Comparison of ENCODE assay signal across 20 cellular contexts in the genomic region with DNA sequence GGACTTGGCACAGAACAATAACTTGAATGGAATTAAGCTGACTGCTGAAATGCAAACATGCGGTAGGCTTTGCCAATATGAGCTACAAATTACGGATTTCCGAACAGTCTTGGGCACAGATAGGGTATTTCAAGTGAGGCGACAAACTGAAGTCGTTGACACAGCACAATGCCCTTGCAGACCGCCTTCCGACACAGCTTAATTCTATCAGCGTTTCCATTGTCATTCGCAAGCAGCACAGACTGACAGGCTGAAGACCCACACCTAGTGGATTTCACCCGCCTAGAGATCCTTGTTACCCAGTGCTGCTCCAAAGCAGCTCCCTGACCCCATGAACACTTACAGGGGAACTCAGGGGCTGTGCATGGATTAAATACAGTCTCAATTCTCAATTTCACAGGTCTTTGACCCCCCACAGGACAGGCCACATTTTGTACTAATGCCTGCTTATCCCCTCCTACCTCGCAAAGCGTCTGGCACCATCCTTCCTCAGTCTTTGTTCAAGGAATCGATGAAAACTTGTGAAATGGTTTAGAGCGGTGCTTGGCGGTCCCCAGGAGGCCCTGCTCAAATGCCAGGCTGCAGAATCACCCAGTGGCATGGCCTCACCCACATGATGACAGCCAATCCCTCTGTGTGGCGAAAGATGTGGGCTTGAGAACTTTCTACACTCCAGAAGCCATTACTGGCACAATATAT.
"Had no signal": no experiment of that assay in that cellular context is flagged by ENCODE, and none has a peak within 500 bp of the region (broad histone marks: within the 10 kb centered on the region; RNA-seq: fewer than 3 reads in every experiment).

No MANE protein-coding gene starts in this region.

- H3K4me1 ChIP-seq: prostate gland had no signal

- H3K4me3 Mint-ChIP-seq: activated CD4-positive, alpha-beta T cell treated with anti-CD3 and anti-CD28 coated beads, Interleukin-2, amount 10 ng/mL, durations not matched to agents 24 days and 14 days; activated CD8-positive, alpha-beta T cell treated with anti-CD3 and anti-CD28 coated beads, Interleukin-2, amount 10 ng/mL, durations not matched to agents 7 days and 5 days; activated naive CD8-positive, alpha-beta T cell treated with anti-CD3 and anti-CD28 coated beads for 36 hours; activated T-helper 1 cell treated with anti-CD3 and anti-CD28 coated beads, Interleukin-12 subunit alpha, Interleukin-12 subunit beta, Interleukin-2, Interleukin-4 antibody, amounts not matched to agents 30 ng/mL and 10 ng/mL and 1 ng/mL, durations not matched to agents 14 hours and 24 hours and 36 hours; central memory CD8-positive, alpha-beta T cell; natural killer cell treated with Interleukin-12 subunit alpha and Interleukin-12 subunit beta and Interleukin-15 and Interleukin-18, amount 100 ng/mL, for 72 hours had no signal

- H3K27me3 ChIP-seq: brain microvascular endothelial cell, esophagus squamous epithelium, right lobe of liver had no signal

- H3K9me3 ChIP-seq: esophagus squamous epithelium, prostate gland, right lobe of liver had no signal

- H3K27ac ChIP-seq: brain microvascular endothelial cell, coronary artery, prostate gland, right lobe of liver had no signal

- H3K9me3 Mint-ChIP-seq: activated CD4-positive, alpha-beta T cell treated with anti-CD3 and anti-CD28 coated beads, Interleukin-2, amount 10 ng/mL, durations not matched to agents 24 days and 14 days; activated naive CD8-positive, alpha-beta T cell treated with anti-CD3 and anti-CD28 coated beads for 36 hours; activated T-helper 1 cell treated with anti-CD3 and anti-CD28 coated beads, Interleukin-12 subunit alpha, Interleukin-12 subunit beta, Interleukin-2, Interleukin-4 antibody, amounts not matched to agents 30 ng/mL and 10 ng/mL and 1 ng/mL, durations not matched to agents 14 hours and 24 hours and 36 hours; central memory CD8-positive, alpha-beta T cell; natural killer cell treated with Interleukin-12 subunit alpha and Interleukin-12 subunit beta and Interleukin-15 and Interleukin-18, amount 100 ng/mL, for 72 hours had no signal

- H3K4me3 ChIP-seq: coronary artery, esophagus squamous epithelium, prostate gland, right lobe of liver had no signal

- H3K36me3 ChIP-seq: brain microvascular endothelial cell, esophagus squamous epithelium, prostate gland, right lobe of liver had no signal

- H3K4me1 Mint-ChIP-seq: central memory CD8-positive, alpha-beta T cell had no signal

- DNase-seq: activated CD4-positive, alpha-beta T cell treated with anti-CD3 and anti-CD28 coated beads, Interleukin-2, amount 10 ng/mL, durations not matched to agents 24 days and 14 days; activated CD4-positive, CD25-positive, alpha-beta regulatory T cell; activated CD8-positive, alpha-beta memory T cell treated with anti-CD3 and anti-CD28 coated beads, Interleukin-2, amount 50 U/mL, for 48 hours; activated CD8-positive, alpha-beta T cell treated with anti-CD3 and anti-CD28 coated beads, Interleukin-2, amount 10 ng/mL, durations not matched to agents 7 days and 5 days; activated naive CD8-positive, alpha-beta T cell treated with anti-CD3 and anti-CD28 coated beads for 36 hours; amygdala; brain microvascular endothelial cell; esophagus squamous epithelium; hypothalamus; islet precursor cell; mammary epithelial cell; occipital lobe; right lobe of liver; stimulated activated CD4-positive, alpha-beta T cell treated with anti-CD3 and anti-CD28 coated beads, Interleukin-1b, Interleukin-23, amount 100 ng/mL, for 48 hours had no signal

- H3K27ac Mint-ChIP-seq: activated CD4-positive, alpha-beta T cell treated with anti-CD3 and anti-CD28 coated beads, Interleukin-2, amount 10 ng/mL, durations not matched to agents 24 days and 14 days; activated CD8-positive, alpha-beta T cell treated with anti-CD3 and anti-CD28 coated beads, Interleukin-2, amount 10 ng/mL, durations not matched to agents 7 days and 5 days; activated naive CD8-positive, alpha-beta T cell treated with anti-CD3 and anti-CD28 coated beads for 36 hours; activated T-helper 1 cell treated with anti-CD3 and anti-CD28 coated beads, Interleukin-12 subunit alpha, Interleukin-12 subunit beta, Interleukin-2, Interleukin-4 antibody, amounts not matched to agents 30 ng/mL and 10 ng/mL and 1 ng/mL, durations not matched to agents 14 hours and 24 hours and 36 hours; natural killer cell treated with Interleukin-12 subunit alpha and Interleukin-12 subunit beta and Interleukin-15 and Interleukin-18, amount 100 ng/mL, for 72 hours had no signal

- H3K36me3 Mint-ChIP-seq: activated naive CD8-positive, alpha-beta T cell treated with anti-CD3 and anti-CD28 coated beads for 36 hours; natural killer cell treated with Interleukin-12 subunit alpha and Interleukin-12 subunit beta and Interleukin-15 and Interleukin-18, amount 100 ng/mL, for 72 hours had no signal

- ATAC-seq: activated CD8-positive, alpha-beta T cell treated with anti-CD3 and anti-CD28 coated beads, Interleukin-2, amount 10 ng/mL, durations not matched to agents 7 days and 5 days; left lobe of liver; natural killer cell treated with Interleukin-12 subunit alpha and Interleukin-12 subunit beta and Interleukin-15 and Interleukin-18, amount 100 ng/mL, for 72 hours; right lobe of liver had no signal
